1 cellular context compared by ENCODE assay signal in genomic region chr6:137927777-137928218, GRCh38.
TF ChIP-seq lines count a peak whose summit lies in the region.

No MANE protein-coding gene starts in this region.

TF ChIP-seq in K562, 482 proteins besides CTCF, POLR2A, EP300 and RAD21 (continued from another document and continues in another):
- TF ChIP-seq MGA (IDR thresholded peaks at IDR 0.05) (peak; percentile 81), XRCC5 (IDR thresholded peaks at IDR 0.05; ENCODE audit: low read depth, low read length) (no peak), ARNT (IDR thresholded peaks at IDR 0.05) (no peak), FOXO4 (CRISPR knock-in tag; IDR thresholded peaks at IDR 0.05) (no peak), ZBTB33 (CRISPR knock-in tag; IDR thresholded peaks at IDR 0.05) (no peak), HBP1 (CRISPR knock-in tag; IDR thresholded peaks at IDR 0.05) (no peak), EWSR1 (IDR thresholded peaks at IDR 0.05; ENCODE audit: borderline replicate concordance, low read depth, partially characterized antibody) (no peak), ZMIZ1 (IDR thresholded peaks at IDR 0.05; ENCODE audit: low read depth in 2 of 2, low read length in 2 of 2) (no peak), HSF4 (CRISPR knock-in tag; IDR thresholded peaks at IDR 0.05; ENCODE audit: borderline replicate concordance) (no peak), ELF2 (CRISPR knock-in tag; IDR thresholded peaks at IDR 0.05) (peak; percentile 40; the same call in 1 of the 2 replicates), PYGO2 (tag; IDR thresholded peaks at IDR 0.05) (no peak), HLTF (IDR thresholded peaks at IDR 0.05) (no peak), CBFA2T3 (IDR thresholded peaks at IDR 0.05) (0 out of 2 replicates have a peak, but pooled peaks have one; percentile 7), U2AF2 (optimal IDR thresholded peaks at IDR 0.05; ENCODE audit: low read depth, low read length) (no peak), MAZ (CRISPR knock-in tag; conservative IDR thresholded peaks at IDR 0.05 in 1 of 2, IDR thresholded peaks at IDR 0.05 in 1 of 2) (no peak), LARP7 (IDR thresholded peaks at IDR 0.05) (no peak), NFIX (CRISPR knock-in tag; IDR thresholded peaks at IDR 0.05; ENCODE audit: low read depth) (no peak), ZNF584 (CRISPR knock-in tag; IDR thresholded peaks at IDR 0.05; ENCODE audit: low read depth) (no peak), MBD2 (IDR thresholded peaks at IDR 0.05; ENCODE audit: borderline replicate concordance, low read depth) (no peak), HDAC8 (tag; IDR thresholded peaks at IDR 0.05) (no peak), EZH2 (IDR thresholded peaks at IDR 0.05; ENCODE audit: borderline replicate concordance, low read depth, low read length) (no peak), ZZZ3 (IDR thresholded peaks at IDR 0.05) (no peak), CXXC5 (CRISPR knock-in tag; IDR thresholded peaks at IDR 0.05) (peak; percentile 66; the same call in 1 of the 2 replicates), DEAF1 (CRISPR knock-in tag; IDR thresholded peaks at IDR 0.05) (no peak), KLF16 (IDR thresholded peaks at IDR 0.05) (no peak), BRCA1 (IDR thresholded peaks at IDR 0.05) (no peak), BRCA1 (CRISPR knock-in tag; IDR thresholded peaks at IDR 0.05) (no peak), HDAC3 (IDR thresholded peaks at IDR 0.05; ENCODE audit: borderline replicate concordance, partially characterized antibody) (no peak), HNRNPH1 (optimal IDR thresholded peaks at IDR 0.05; ENCODE audit: low read depth, low read length) (no peak), ZNF512 (tag; IDR thresholded peaks at IDR 0.05) (no peak), ZFP36 (IDR thresholded peaks at IDR 0.05; ENCODE audit: low read depth, low read length, partially characterized antibody) (peak; percentile 26), RBM25 (IDR thresholded peaks at IDR 0.05; ENCODE audit: low read depth, low read length, severe bottlenecking) (no peak), SIRT6 (IDR thresholded peaks at IDR 0.05; ENCODE audit: low read depth, low read length) (no peak), HES1 (IDR thresholded peaks at IDR 0.05; ENCODE audit: low read depth) (no peak), ZNF766 (CRISPR knock-in tag; conservative IDR thresholded peaks at IDR 0.05) (no peak), ZNF121 (CRISPR knock-in tag; conservative IDR thresholded peaks at IDR 0.05) (no peak), NFE2 (IDR thresholded peaks at IDR 0.05; ENCODE audit: low read depth) (no peak)
